Comparison of ENCODE assay signal across 6 cellular contexts in the genomic region with DNA sequence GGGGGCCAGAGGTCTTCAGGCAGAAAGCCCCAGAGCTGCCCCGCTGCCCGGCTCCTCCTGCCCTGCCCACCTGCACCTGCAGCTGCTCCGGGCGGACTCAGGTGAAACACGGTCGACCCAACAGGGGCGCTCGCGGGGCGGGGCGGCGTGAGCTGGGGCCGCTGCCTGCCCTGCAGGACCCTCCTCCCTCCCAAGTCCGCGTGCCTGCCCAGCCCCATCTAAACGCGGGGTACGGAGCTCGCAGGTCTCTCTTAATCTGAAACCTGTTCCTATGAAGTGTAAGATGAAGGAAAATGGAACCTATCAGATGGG. TPM values are rescaled to one million over a fixed set of nuclear protein-coding genes. Genes with fewer than 3 reads are reported as not detected.
DNase-seq lines count a peak whose midpoint lies in the region; ATAC-seq and TF ChIP-seq lines count a peak whose summit lies in the region.

No MANE protein-coding gene starts in this region.

- H4K20me1 ChIP-seq in OCI-LY7 (ENCODE audit: insufficient read depth, low read length) (no peaks in the 10 kb centered on the region), GM23248 (ENCODE audit: insufficient read depth) (no peaks in the 10 kb centered on the region)

- H3K9me3 ChIP-seq in OCI-LY7 (ENCODE audit: low read length), result no peaks in the 10 kb centered on the region
- no peaks in the 10 kb centered on the region for H3K9me3 ChIP-seq in GM23248 (ENCODE audit: low read depth)

- WGBS in GM23248 (ENCODE audit: low coverage in 1 of 2, low lambda C conversion rate in 2 of 2, missing lambda C conversion rate in 2 of 2), 2 experiments, result 40 to 41% methylated on average over 8 to 19 of the region's 19 CpGs

- peaks cover 16% of the 10 kb centered on the region for H3K4me1 Mint-ChIP-seq in Calu3 (ENCODE audit: low read depth, unreplicated experiment)

- DNase-seq in Calu3 (peak; percentile 63), OCI-LY7 (ENCODE audit: low spot score) (no peak), left lobe of liver (ENCODE audit: low spot score) (no peak), GM23248 (no peak)

- H2AFZ ChIP-seq in OCI-LY7 (ENCODE audit: low read length), result no peak overlapping the region
- H2AFZ ChIP-seq in GM23248, result no peak overlapping the region

- BruUV-seq in Calu3 (replicated peaks; lab: Mats Ljungman, UMichigan) (no TSS peak), OCI-LY7 (replicated peaks; lab: Mats Ljungman, UMichigan) (no TSS peak)

- no peaks in the 10 kb centered on the region for H3K9me3 Mint-ChIP-seq in Calu3 (ENCODE audit: low read depth, unreplicated experiment)

- H3K9me2 ChIP-seq in OCI-LY7 (ENCODE audit: insufficient read depth, low read length) (no peaks in the 10 kb centered on the region), GM23248 (ENCODE audit: insufficient read depth) (no peaks in the 10 kb centered on the region)

- peak overlapping the region; percentile 73 for H3K4me3 Mint-ChIP-seq in Calu3 (ENCODE audit: low read depth, unreplicated experiment)

- no peak for TF ChIP-seq CTCF in Calu3 (IDR thresholded peaks at IDR 0.05; ENCODE audit: unreplicated experiment)
- peak; percentile 43 for TF ChIP-seq CTCF in OCI-LY7 (conservative IDR thresholded peaks at IDR 0.05; ENCODE audit: low read length)

- H3K4me3 ChIP-seq in OCI-LY7 (ENCODE audit: low read depth, low read length, poor library complexity, severe bottlenecking), result peak overlapping the region; percentile 69
- H3K4me3 ChIP-seq in GM23248, result no peak overlapping the region

- peaks cover 5% of the 10 kb centered on the region for H3K4me1 ChIP-seq in OCI-LY7 (ENCODE audit: insufficient read depth, low read length, poor library complexity, severe bottlenecking)
- peaks cover 7% of the 10 kb centered on the region for H3K4me1 ChIP-seq in GM23248 (ENCODE audit: insufficient read depth)

- H3K4me2 ChIP-seq in OCI-LY7 (ENCODE audit: low read length) (peak overlapping the region; percentile 88), GM23248 (ENCODE audit: unreplicated experiment) (no peak overlapping the region)

- in situ Hi-C loops in GM23248 (cut with MboI), result no loop called here

- POLR2A ChIA-PET in OCI-LY7 (lab: Charles Lee), result interaction anchor here (0.6 kb wide), 1 partner anchor 71 kb away, joined by 3 read pairs; the partner anchor contains the start of gene UBE2I

- peaks cover 14% of the 10 kb centered on the region; the same call in 1 of the 2 replicates for H3F3A ChIP-seq in GM23248 (ENCODE audit: insufficient read depth)

- no peak overlapping the region for H3K9ac ChIP-seq in GM23248

- H3K27me3 ChIP-seq in GM23248 (replicated peaks; ENCODE audit: insufficient read depth), result no peaks in the 10 kb centered on the region

- H3K27me3 Mint-ChIP-seq in Calu3 (ENCODE audit: unreplicated experiment), result no peaks in the 10 kb centered on the region

- intact Hi-C loops in Calu3 (cut with micrococcal nuclease; ENCODE audit: unreplicated experiment), result no loop called here
- intact Hi-C loops in OCI-LY7 (cut with micrococcal nuclease; ENCODE audit: unreplicated experiment), result no loop called here

- H3K36me3 ChIP-seq in OCI-LY7 (ENCODE audit: insufficient read depth, low read length), result no peaks in the 10 kb centered on the region
- H3K36me3 ChIP-seq in GM23248 (ENCODE audit: low read depth), result no peaks in the 10 kb centered on the region

- H3K27ac Mint-ChIP-seq in Calu3 (ENCODE audit: unreplicated experiment), result peak overlapping the region; percentile 82

- peaks cover 24% of the 10 kb centered on the region for H3K36me3 Mint-ChIP-seq in Calu3 (ENCODE audit: insufficient read depth, unreplicated experiment)

- H3K27ac ChIP-seq in OCI-LY7 (ENCODE audit: low read depth, low read length, poor library complexity, severe bottlenecking) (no peak overlapping the region), GM23248 (no peak overlapping the region)

- ATAC-seq in left lobe of liver, result peak; percentile 8
- ATAC-seq in HG03354 (IDR thresholded peaks at IDR 0.05; ENCODE audit: poor library complexity, severe bottlenecking, unreplicated experiment), result no peak
- ATAC-seq in GM21360 (IDR thresholded peaks at IDR 0.05; ENCODE audit: unreplicated experiment), result no peak

- H3K79me2 ChIP-seq in OCI-LY7 (ENCODE audit: insufficient read depth, low read depth, low read length) (no peaks in the 10 kb centered on the region), GM23248 (ENCODE audit: insufficient read depth) (no peaks in the 10 kb centered on the region)

- CTCF ChIA-PET in Calu3 (lab: Charles Lee) (interaction anchor here (0.6 to 1.2 kb wide), 3 partner anchors 28 to 242 kb away, joined by 3 to 5 read pairs (median 4); no protein-coding TSS in a partner anchor), OCI-LY7 (lab: Charles Lee; ENCODE audit: unreplicated experiment) (interaction anchor here (0.9 kb wide), 1 partner anchor 11 kb away, joined by 3 read pairs; no protein-coding TSS in a partner anchor)

RNA-seq across cellular contexts. Expression of gene GNPTG, which starts 28.1 kb away (rescaled TPM):
- 63.9 and 80.2 TPM in 2 replicates for total RNA-seq in Calu3 (2022)
- total RNA-seq in OCI-LY7 (2014; rRNA removed; shearing (Covaris generic)), result 21.3 and 22.5 TPM in 2 replicates
- 24.1 and 26.6 TPM in 2 replicates for total RNA-seq in OCI-LY7 (2022)
- 58.3 TPM for total RNA-seq in left lobe of liver
- total RNA-seq in GM23248 (2014; rRNA removed; shearing (Covaris generic)), result 52.4 and 85.8 TPM in 2 replicates
- 99.9 and 109 TPM in 2 replicates for polyA plus RNA-seq in GM23248 (2016; fragmentation: Nextera tagmentation; extraction: Ambion mirVana)

RNA-seq across cellular contexts. Expression of gene TSR3, which starts 28.1 kb away (rescaled TPM):
- total RNA-seq in Calu3 (2022) (59.4 and 72.4 TPM in 2 replicates), OCI-LY7 (2022) (43.5 and 47.2 TPM in 2 replicates), left lobe of liver (32.5 TPM)
- 75.8 and 99.4 TPM in 2 replicates for total RNA-seq in OCI-LY7 (2014; rRNA removed; shearing (Covaris generic))
- total RNA-seq in GM23248 (2014; rRNA removed; shearing (Covaris generic)), result 88.0 and 110 TPM in 2 replicates
- 105 and 106 TPM in 2 replicates for polyA plus RNA-seq in GM23248 (2016; fragmentation: Nextera tagmentation; extraction: Ambion mirVana)

RNA-seq across cellular contexts. Expression of gene UNKL, which starts 34.7 kb away (rescaled TPM):
- total RNA-seq in Calu3 (2022) (35.5 TPM in 2 replicates), OCI-LY7 (2022) (33.7 and 61.3 TPM in 2 replicates), left lobe of liver (14.1 TPM)
- total RNA-seq in OCI-LY7 (2014; rRNA removed; shearing (Covaris generic)), result 22.3 and 31.0 TPM in 2 replicates
- total RNA-seq in GM23248 (2014; rRNA removed; shearing (Covaris generic)), result 13.0 and 15.3 TPM in 2 replicates
- polyA plus RNA-seq in GM23248 (2016; fragmentation: Nextera tagmentation; extraction: Ambion mirVana), result 6.1 and 8.2 TPM in 2 replicates

RNA-seq across cellular contexts. Expression of gene UQCC4, which starts 40.7 kb away (rescaled TPM):
- total RNA-seq in Calu3 (2022), result 16.6 and 23.4 TPM in 2 replicates
- 23.2 and 36.4 TPM in 2 replicates for total RNA-seq in OCI-LY7 (2014; rRNA removed; shearing (Covaris generic))
- 16.5 and 17.0 TPM in 2 replicates for total RNA-seq in OCI-LY7 (2022)
- total RNA-seq in left lobe of liver, result 6.1 TPM
- total RNA-seq in GM23248 (2014; rRNA removed; shearing (Covaris generic)), result 11.3 and 19.5 TPM in 2 replicates
- 26.0 and 27.1 TPM in 2 replicates for polyA plus RNA-seq in GM23248 (2016; fragmentation: Nextera tagmentation; extraction: Ambion mirVana)

RNA-seq across cellular contexts. Expression of gene BAIAP3, which starts 46.4 kb away (rescaled TPM):
- total RNA-seq in Calu3 (2022) (2.4 and 7.0 TPM in 2 replicates), OCI-LY7 (2022) (2.4 and 3.2 TPM in 2 replicates), left lobe of liver (8.1 TPM)
- 2.9 and 6.3 TPM in 2 replicates for total RNA-seq in OCI-LY7 (2014; rRNA removed; shearing (Covaris generic))
- 0.13 and 0.86 TPM in 2 replicates for total RNA-seq in GM23248 (2014; rRNA removed; shearing (Covaris generic))
- polyA plus RNA-seq in GM23248 (2016; fragmentation: Nextera tagmentation; extraction: Ambion mirVana), result 0.23 and 0.24 TPM in 2 replicates
